In the genomic region with DNA sequence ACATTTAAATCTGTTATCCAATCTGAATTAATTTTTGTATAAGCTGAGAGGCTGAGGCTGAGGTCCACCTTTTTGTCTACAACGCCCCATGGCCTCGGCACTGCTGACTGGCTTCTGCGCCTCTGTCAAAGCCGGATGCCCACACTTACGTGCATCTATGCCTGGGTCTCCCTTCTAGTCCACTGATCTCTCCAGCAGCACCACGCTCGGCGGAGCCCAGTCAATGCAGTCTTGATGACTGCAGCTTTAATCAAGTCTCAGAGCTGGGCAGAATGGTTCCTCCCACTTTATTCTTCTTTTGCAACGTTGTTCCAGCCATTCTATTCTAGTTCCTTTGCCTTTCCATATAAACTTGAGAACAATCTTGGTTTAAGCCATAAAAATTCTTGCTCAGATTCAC, we compare ENCODE assay signal across 27 cellular contexts.
"Had no signal": no experiment of that assay in that cellular context is flagged by ENCODE, and none has a peak within 500 bp of the region (broad histone marks: within the 10 kb centered on the region; RNA-seq: fewer than 3 reads in every experiment).

No MANE protein-coding gene starts in this region.

- ATAC-seq: activated CD8-positive, alpha-beta T cell treated with anti-CD3 and anti-CD28 coated beads, Interleukin-2, amount 10 ng/mL, durations not matched to agents 7 days and 5 days; activated naive CD8-positive, alpha-beta T cell treated with anti-CD3 and anti-CD28 coated beads, Interleukin-2, amount 50 U/mL, for 24 hours; body of pancreas; T-helper 17 cell had no signal

- H3K9me3 ChIP-seq: ascending aorta, body of pancreas, Peyer's patch had no signal

- H3K27me3 ChIP-seq: ascending aorta, body of pancreas, Peyer's patch had no signal

- DNase-seq: activated CD4-positive, alpha-beta T cell treated with anti-CD3 and anti-CD28 coated beads for 4 hours; activated CD8-positive, alpha-beta T cell treated with anti-CD3 and anti-CD28 coated beads, Interleukin-2, amount 10 ng/mL, durations not matched to agents 7 days and 5 days; activated effector memory CD4-positive, alpha-beta T cell treated with Interleukin-2 at 50 U/mL for 16 hours; activated naive CD4-positive, alpha-beta T cell; activated naive CD8-positive, alpha-beta T cell treated with anti-CD3 and anti-CD28 coated beads, Interleukin-2, amount 50 U/mL, for 24 hours; activated T-cell treated with anti-CD3 and anti-CD28 coated beads, Interleukin-2, amount 50 U/mL, for 24 hours; amniotic stem cell; body of pancreas; KG1; NCI-H1092 treated with DMSO at 0.1 percent for 48 hours; NCI-H1417 treated with DMSO at 0.1 percent for 48 hours; NCI-H1694; NCI-H2029; NCI-H2107; NCI-H345; NCI-H510A; NCI-H526 treated with DMSO at 0.1 percent for 48 hours; NCI-H82; Peyer's patch; SHP77; T-helper 17 cell; T-helper 9 cell had no signal

- H3K36me3 ChIP-seq: Peyer's patch had no signal

- H3K4me3 ChIP-seq: ascending aorta, body of pancreas, Peyer's patch had no signal

- H3K36me3 Mint-ChIP-seq: activated naive CD4-positive, alpha-beta T cell treated with anti-CD3 and anti-CD28 coated beads, Interleukin-2, amount 50 U/mL, for 24 hours had no signal

- H3K9me3 Mint-ChIP-seq: activated naive CD4-positive, alpha-beta T cell treated with anti-CD3 and anti-CD28 coated beads, Interleukin-2, amount 50 U/mL, for 24 hours; activated naive CD8-positive, alpha-beta T cell treated with anti-CD3 and anti-CD28 coated beads, Interleukin-2, amount 50 U/mL, for 24 hours; activated T-cell treated with anti-CD3 and anti-CD28 coated beads, Interleukin-2, amount 50 U/mL, for 24 hours; activated T-helper 1 cell treated with anti-CD3 and anti-CD28 coated beads, Interleukin-12 subunit alpha, Interleukin-12 subunit beta, Interleukin-2, Interleukin-4 antibody, amounts not matched to agents 30 ng/mL and 10 ng/mL and 1 ng/mL, durations not matched to agents 14 hours and 24 hours and 36 hours; central memory CD8-positive, alpha-beta T cell; IgD-negative memory B cell had no signal

- H3K27ac Mint-ChIP-seq: activated CD8-positive, alpha-beta T cell treated with anti-CD3 and anti-CD28 coated beads, Interleukin-2, amount 10 ng/mL, durations not matched to agents 7 days and 5 days; activated naive CD4-positive, alpha-beta T cell treated with anti-CD3 and anti-CD28 coated beads, Interleukin-2, amount 50 U/mL, for 24 hours; activated naive CD8-positive, alpha-beta T cell treated with anti-CD3 and anti-CD28 coated beads, Interleukin-2, amount 50 U/mL, for 24 hours; activated T-cell treated with anti-CD3 and anti-CD28 coated beads, Interleukin-2, amount 50 U/mL, for 24 hours; activated T-helper 1 cell treated with anti-CD3 and anti-CD28 coated beads, Interleukin-12 subunit alpha, Interleukin-12 subunit beta, Interleukin-2, Interleukin-4 antibody, amounts not matched to agents 30 ng/mL and 10 ng/mL and 1 ng/mL, durations not matched to agents 14 hours and 24 hours and 36 hours; T-helper 17 cell had no signal

- H3K4me1 ChIP-seq: ascending aorta, Peyer's patch had no signal

- H3K27ac ChIP-seq: ascending aorta, body of pancreas, Peyer's patch had no signal

- H3K4me3 Mint-ChIP-seq: activated CD8-positive, alpha-beta T cell treated with anti-CD3 and anti-CD28 coated beads, Interleukin-2, amount 10 ng/mL, durations not matched to agents 7 days and 5 days; activated naive CD4-positive, alpha-beta T cell treated with anti-CD3 and anti-CD28 coated beads, Interleukin-2, amount 50 U/mL, for 24 hours; activated naive CD8-positive, alpha-beta T cell treated with anti-CD3 and anti-CD28 coated beads, Interleukin-2, amount 50 U/mL, for 24 hours; activated T-cell treated with anti-CD3 and anti-CD28 coated beads, Interleukin-2, amount 50 U/mL, for 24 hours; activated T-helper 1 cell treated with anti-CD3 and anti-CD28 coated beads, Interleukin-12 subunit alpha, Interleukin-12 subunit beta, Interleukin-2, Interleukin-4 antibody, amounts not matched to agents 30 ng/mL and 10 ng/mL and 1 ng/mL, durations not matched to agents 14 hours and 24 hours and 36 hours; central memory CD8-positive, alpha-beta T cell; T-helper 17 cell had no signal

- H3K27me3 Mint-ChIP-seq: activated naive CD4-positive, alpha-beta T cell treated with anti-CD3 and anti-CD28 coated beads, Interleukin-2, amount 50 U/mL, for 24 hours; activated naive CD8-positive, alpha-beta T cell treated with anti-CD3 and anti-CD28 coated beads, Interleukin-2, amount 50 U/mL, for 24 hours; activated T-cell treated with anti-CD3 and anti-CD28 coated beads, Interleukin-2, amount 50 U/mL, for 24 hours; central memory CD8-positive, alpha-beta T cell; T-helper 17 cell had no signal
